In the genomic region with DNA sequence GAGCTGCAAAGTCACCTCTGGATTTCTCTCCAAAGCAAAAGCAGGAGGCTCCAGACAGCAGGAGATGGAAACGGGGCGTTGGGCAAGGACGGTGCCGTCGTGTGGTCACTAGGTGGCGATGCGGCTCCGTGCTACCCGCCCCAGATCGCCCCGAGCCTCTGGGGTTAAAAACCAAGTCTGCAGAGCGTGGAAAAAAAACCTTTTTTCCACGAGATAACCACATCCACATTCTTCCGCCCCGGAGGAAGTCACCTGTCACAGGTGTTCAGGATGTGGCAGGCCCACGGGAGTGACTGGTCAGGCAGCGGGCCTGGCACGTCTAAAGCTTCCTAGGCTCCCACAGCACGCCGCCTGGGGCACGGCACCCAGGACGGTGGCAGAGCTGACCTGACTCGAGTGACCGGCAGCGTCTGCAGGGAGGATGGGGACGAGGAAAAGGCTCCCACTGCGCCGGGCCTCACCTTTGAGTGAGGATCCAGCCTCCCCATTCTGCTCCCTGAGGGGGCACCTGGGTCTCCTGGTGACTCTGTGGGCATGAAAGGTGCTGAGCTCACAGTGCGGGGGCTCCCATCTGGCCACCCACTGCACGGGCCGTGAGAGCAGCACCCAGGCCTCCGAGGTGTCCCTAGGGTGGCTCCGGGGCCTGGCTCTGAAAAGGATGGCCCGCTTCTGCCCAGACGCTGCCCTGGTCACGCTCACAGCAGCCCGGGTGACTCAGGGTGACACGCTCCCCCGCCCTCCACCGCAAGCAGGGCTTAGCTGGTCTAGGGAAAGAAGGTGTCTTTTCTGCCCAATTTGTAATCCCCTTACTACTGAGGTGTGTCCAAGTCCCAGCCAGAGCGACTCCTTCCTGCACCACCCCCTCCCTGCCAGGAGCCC, we compare ENCODE assay signal across 8 cellular contexts. TPM values are rescaled to one million over a fixed set of nuclear protein-coding genes. Genes with fewer than 3 reads are reported as not detected.
DNase-seq lines count a peak whose midpoint lies in the region; ATAC-seq and TF ChIP-seq lines count a peak whose summit lies in the region.

No MANE protein-coding gene starts in this region.

- peak; percentile 95 for TF ChIP-seq CTCF in activated CD8-positive, alpha-beta T cell treated with anti-CD3 and anti-CD28 coated beads for 36 hours (IDR thresholded peaks at IDR 0.05)

- H3K27me3 Mint-ChIP-seq in activated CD8-positive, alpha-beta T cell treated with anti-CD3 and anti-CD28 coated beads for 36 hours: no peaks in the 10 kb centered on the region

- peaks cover 26% of the 10 kb centered on the region for H3K4me1 Mint-ChIP-seq in activated CD8-positive, alpha-beta T cell treated with anti-CD3 and anti-CD28 coated beads for 36 hours (ENCODE audit: low read depth)

- peaks cover 10% of the 10 kb centered on the region for H3K36me3 Mint-ChIP-seq in activated CD8-positive, alpha-beta T cell treated with anti-CD3 and anti-CD28 coated beads for 36 hours (ENCODE audit: low read depth)

- H3K9me3 Mint-ChIP-seq in activated CD8-positive, alpha-beta T cell treated with anti-CD3 and anti-CD28 coated beads for 36 hours: no peaks in the 10 kb centered on the region

- POLR2A ChIA-PET in activated CD8-positive, alpha-beta T cell treated with anti-CD3 and anti-CD28 coated beads for 36 hours (lab: Charles Lee): interaction anchor here (0.6 to 2.7 kb wide), 9 partner anchors 14 to 209 kb away, joined by 3 to 16 read pairs (median 4); no protein-coding TSS in a partner anchor

- peak; percentile 81 for DNase-seq in 8988T
- peak; percentile 55 for DNase-seq in NCI-H748 treated with DMSO at 0.1 percent for 48 hours (lab: John Stamatoyannopoulos, UW)
- peak; percentile 84 for DNase-seq in activated CD8-positive, alpha-beta T cell treated with anti-CD3 and anti-CD28 coated beads for 36 hours
- DNase-seq in ecto neural progenitor cell (ENCODE audit: low spot score): peak; percentile 86
- DNase-seq in medulla oblongata (ENCODE audit: extremely low spot score): peak; percentile 80
- peak; percentile 68 for DNase-seq in stimulated activated CD8-positive, alpha-beta memory T cell treated with anti-CD3 and anti-CD28 coated beads, Interleukin-15, amount 100 ng/mL, for 1 hour (ENCODE audit: low read depth)

- H3K27ac Mint-ChIP-seq in activated CD8-positive, alpha-beta T cell treated with anti-CD3 and anti-CD28 coated beads for 36 hours: no peak overlapping the region

- TF ChIP-seq POLR2A in GM18505 (IDR thresholded peaks at IDR 0.05; ENCODE audit: borderline replicate concordance, extremely low read depth, insufficient read depth, insufficient read length): peak; percentile 36

- intact Hi-C loops in activated CD8-positive, alpha-beta T cell treated with anti-CD3 and anti-CD28 coated beads for 36 hours (cut with micrococcal nuclease): loop anchor here (10.0 kb wide), 1 partner anchor 170 kb away; no protein-coding TSS in a partner anchor

- no peak overlapping the region for H3K4me3 Mint-ChIP-seq in activated CD8-positive, alpha-beta T cell treated with anti-CD3 and anti-CD28 coated beads for 36 hours

- CTCF ChIA-PET in activated CD8-positive, alpha-beta T cell treated with anti-CD3 and anti-CD28 coated beads for 36 hours (lab: Charles Lee): interaction anchor here (0.7 to 3.7 kb wide), 51 partner anchors 9 to 333 kb away, joined by 3 to 60 read pairs (median 5); partner anchors contain the start of gene RNF216

- ATAC-seq in GM18505 (IDR thresholded peaks at IDR 0.05; ENCODE audit: unreplicated experiment): peak; percentile 71
- peak; percentile 50 for ATAC-seq in HG03378 (IDR thresholded peaks at IDR 0.05; ENCODE audit: unreplicated experiment)
- ATAC-seq in activated CD8-positive, alpha-beta T cell treated with anti-CD3 and anti-CD28 coated beads for 36 hours: peak; percentile 87

RNA-seq across cellular contexts. Expression of gene FBXL18, which starts 18.7 kb away (rescaled TPM):
- 1 to 10 TPM; 7.5 to 7.7 TPM for total RNA-seq in activated CD8-positive, alpha-beta T cell treated with anti-CD3 and anti-CD28 coated beads for 36 hours

RNA-seq across cellular contexts. Expression of gene ACTB, which starts 35.5 kb away (rescaled TPM):
- 1,000 to 10,000 TPM; 9,410 to 9,639 TPM for total RNA-seq in activated CD8-positive, alpha-beta T cell treated with anti-CD3 and anti-CD28 coated beads for 36 hours

Comparison
In these comparisons a context has a peak if more than half of its experiments do, and no peak if none do; other contexts are left out.
1. Peak in every context shown above with its lines: DNase-seq and ATAC-seq.